ENCODE assay signal across 9 cellular contexts in genomic region chr3:66303556-66303955, GRCh38.
DNase-seq lines count a peak whose midpoint lies in the region; ATAC-seq, FAIRE-seq and TF ChIP-seq lines count a peak whose summit lies in the region.
"Had no signal": no experiment of that assay in that cellular context is flagged by ENCODE, and none has a peak within 500 bp of the region (broad histone marks: within the 10 kb centered on the region; RNA-seq: fewer than 3 reads in every experiment).

No MANE protein-coding gene starts in this region.

- peaks cover 32 to 74% (median 58%) of the 10 kb centered on the region in 4 donors for H3K4me1 Mint-ChIP-seq in naive thymus-derived CD8-positive, alpha-beta T cell

- TF ChIP-seq CTCF in WERI-Rb-1 (IDR thresholded peaks at IDR 0.05; ENCODE audit: low read depth, low read length) = no peak

- no peak for FAIRE-seq in HTR-8/SVneo (lab: Jason Lieb, UNC)

- H3K9me3 ChIP-seq in WERI-Rb-1 (ENCODE audit: severe bottlenecking) = no peaks in the 10 kb centered on the region

- H3K27ac Mint-ChIP-seq in naive thymus-derived CD8-positive, alpha-beta T cell = peak overlapping the region in 9 of 10 donors; percentile 75 to 98 (median 91)

- H3K36me3 Mint-ChIP-seq in naive thymus-derived CD8-positive, alpha-beta T cell = peaks cover 18 to 28% (median 26%) of the 10 kb centered on the region in 3 donors

- POLR2A ChIA-PET in naive thymus-derived CD8-positive, alpha-beta T cell (lab: Charles Lee) = no interaction called here

- H3K4me3 ChIP-seq in WERI-Rb-1 (ENCODE audit: low read depth, low read length) = no peak overlapping the region

- ATAC-seq in GM18498 (IDR thresholded peaks at IDR 0.05; ENCODE audit: unreplicated experiment) = peak; percentile 71
- ATAC-seq in HG02884 (IDR thresholded peaks at IDR 0.05; ENCODE audit: unreplicated experiment) = peak; percentile 36
- ATAC-seq in naive thymus-derived CD8-positive, alpha-beta T cell = peak; percentile 57 to 58

- no peak overlapping the region for H3K27ac ChIP-seq in WERI-Rb-1

- peaks cover 0 to 20% (median 9%) of the 10 kb centered on the region in 9 donors for H3K9me3 Mint-ChIP-seq in naive thymus-derived CD8-positive, alpha-beta T cell

- H3K27me3 Mint-ChIP-seq in naive thymus-derived CD8-positive, alpha-beta T cell = no peaks in the 10 kb centered on the region

- DNase-seq in activated CD4-positive, alpha-beta T cell treated with anti-CD3 and anti-CD28 coated beads, Interleukin-2, amount 50 U/mL, for 24 hours (ENCODE audit: low read depth in 1 of 2, low spot score in 1 of 2) = peak; percentile 18 to 36
- DNase-seq in naive thymus-derived CD8-positive, alpha-beta T cell = peak in 4 of 10 donors; percentile 17 to 24 (median 20)
- no peak for DNase-seq in NCI-H146 treated with DMSO at 0.1 percent for 48 hours (lab: John Stamatoyannopoulos, UW; ENCODE audit: unreplicated experiment)
- no peak for DNase-seq in WERI-Rb-1
- DNase-seq in HTR-8/SVneo (ENCODE audit: insufficient read length, low spot score) = no peak
- no peak for DNase-seq in AML-193 (lab: John Stamatoyannopoulos, UW)
- DNase-seq: DMS53 had no signal

- no peaks in the 10 kb centered on the region for H3K27me3 ChIP-seq in WERI-Rb-1 (ENCODE audit: insufficient read depth, low read depth, severe bottlenecking)

- peak overlapping the region in 6 of 10 donors; percentile 22 to 63 (median 36) for H3K4me3 Mint-ChIP-seq in naive thymus-derived CD8-positive, alpha-beta T cell

- H3K36me3 ChIP-seq in WERI-Rb-1 = no peaks in the 10 kb centered on the region

Comparison
In these comparisons a context has a peak if more than half of its experiments do, and no peak if none do; other contexts are left out.
1. DNase-seq: peak in activated CD4-positive, alpha-beta T cell treated with anti-CD3 and anti-CD28 coated beads, Interleukin-2, amount 50 U/mL, for 24 hours (2 of 2); none in NCI-H146 treated with DMSO at 0.1 percent for 48 hours (single experiment), WERI-Rb-1 (single experiment), HTR-8/SVneo (single experiment) and AML-193 (0 of 2).
2. Peak in every context shown above with its lines, with median percentiles within 50 percentile points of each other: ATAC-seq.